ENCODE assay signal across 25 cellular contexts in genomic region chr4:79673321-79673720, GRCh38.
"Had no signal": no experiment of that assay in that cellular context is flagged by ENCODE, and none has a peak within 500 bp of the region (broad histone marks: within the 10 kb centered on the region; RNA-seq: fewer than 3 reads in every experiment).

No MANE protein-coding gene starts in this region.

- H3K27ac Mint-ChIP-seq: activated CD4-positive, alpha-beta memory T cell treated with anti-CD3 and anti-CD28 coated beads, Interleukin-2, amount 10 ng/mL, durations not matched to agents 7 days and 5 days; activated CD4-positive, alpha-beta T cell treated with anti-CD3 and anti-CD28 coated beads for 36 hours; activated naive CD4-positive, alpha-beta T cell treated with anti-CD3 and anti-CD28 coated beads for 36 hours; activated naive CD8-positive, alpha-beta T cell; activated T-helper 17 cell treated with anti-CD3 and anti-CD28 coated beads, Interleukin-2, amount 50 U/mL, for 72 hours; brain had no signal

- H3K9me2 ChIP-seq: SK-N-SH had no signal

- DNase-seq: activated CD4-positive, alpha-beta memory T cell treated with anti-CD3 and anti-CD28 coated beads, Interleukin-2, amount 10 ng/mL, durations not matched to agents 7 days and 5 days; activated CD4-positive, alpha-beta T cell treated with anti-CD3 and anti-CD28 coated beads for 36 hours; activated CD4-positive, alpha-beta T cell treated with anti-CD3 and anti-CD28 coated beads, Interleukin-2, amount 50 U/mL, for 1 hour; activated gamma-delta T cell; activated naive CD4-positive, alpha-beta T cell treated with anti-CD3 and anti-CD28 coated beads for 36 hours; activated T-cell treated with anti-CD3 and anti-CD28 coated beads for 4 hours; activated T-cell treated with anti-CD3 and anti-CD28 coated beads, Interleukin-2, amount 50 U/mL, for 48 hours; amygdala; Karpas-422; NCI-H1105 treated with DMSO at 0.1 percent for 48 hours; NCI-H1436 treated with DMSO at 0.1 percent for 48 hours; NCI-H187 treated with DMSO at 0.1 percent for 48 hours; NCI-H2081 treated with DMSO at 0.1 percent for 48 hours; NCI-H226; NCI-H526 treated with DMSO at 0.1 percent for 48 hours; Peyer's patch; Right ventricle myocardium superior; SJCRH30; SK-N-SH; T-helper 1 cell; WERI-Rb-1 had no signal

- H3K4me2 ChIP-seq: SK-N-SH had no signal

- H3K4me1 Mint-ChIP-seq: activated T-helper 17 cell treated with anti-CD3 and anti-CD28 coated beads, Interleukin-2, amount 50 U/mL, for 72 hours; brain; central memory CD8-positive, alpha-beta T cell had no signal

- H3K27me3 Mint-ChIP-seq: activated CD4-positive, alpha-beta memory T cell treated with anti-CD3 and anti-CD28 coated beads, Interleukin-2, amount 10 ng/mL, durations not matched to agents 7 days and 5 days; activated naive CD8-positive, alpha-beta T cell had no signal

- H3K4me3 Mint-ChIP-seq: activated CD4-positive, alpha-beta memory T cell treated with anti-CD3 and anti-CD28 coated beads, Interleukin-2, amount 10 ng/mL, durations not matched to agents 7 days and 5 days; activated CD4-positive, alpha-beta T cell treated with anti-CD3 and anti-CD28 coated beads for 36 hours; activated naive CD4-positive, alpha-beta T cell treated with anti-CD3 and anti-CD28 coated beads for 36 hours; activated naive CD8-positive, alpha-beta T cell; activated T-helper 17 cell treated with anti-CD3 and anti-CD28 coated beads, Interleukin-2, amount 50 U/mL, for 72 hours; brain; central memory CD8-positive, alpha-beta T cell had no signal

- ATAC-seq: activated CD4-positive, alpha-beta T cell treated with anti-CD3 and anti-CD28 coated beads for 36 hours; activated T-helper 17 cell treated with anti-CD3 and anti-CD28 coated beads, Interleukin-2, amount 50 U/mL, for 72 hours had no signal

- H3K9me3 Mint-ChIP-seq: activated CD4-positive, alpha-beta memory T cell treated with anti-CD3 and anti-CD28 coated beads, Interleukin-2, amount 10 ng/mL, durations not matched to agents 7 days and 5 days had no signal

- H3K9ac ChIP-seq: SK-N-SH had no signal

- H3K4me3 ChIP-seq: Peyer's patch, SJCRH30 had no signal

- H3K4me1 ChIP-seq: Peyer's patch had no signal

- H3K36me3 ChIP-seq: Peyer's patch, SJCRH30, WERI-Rb-1 had no signal

- H3K9me3 ChIP-seq: Peyer's patch, SK-N-SH had no signal

- H3K27me3 ChIP-seq: Peyer's patch, SJCRH30 had no signal

- H3K36me3 Mint-ChIP-seq: activated naive CD8-positive, alpha-beta T cell; brain had no signal
